Comparison of ENCODE assay signal across 1 cellular context in the genomic region with DNA sequence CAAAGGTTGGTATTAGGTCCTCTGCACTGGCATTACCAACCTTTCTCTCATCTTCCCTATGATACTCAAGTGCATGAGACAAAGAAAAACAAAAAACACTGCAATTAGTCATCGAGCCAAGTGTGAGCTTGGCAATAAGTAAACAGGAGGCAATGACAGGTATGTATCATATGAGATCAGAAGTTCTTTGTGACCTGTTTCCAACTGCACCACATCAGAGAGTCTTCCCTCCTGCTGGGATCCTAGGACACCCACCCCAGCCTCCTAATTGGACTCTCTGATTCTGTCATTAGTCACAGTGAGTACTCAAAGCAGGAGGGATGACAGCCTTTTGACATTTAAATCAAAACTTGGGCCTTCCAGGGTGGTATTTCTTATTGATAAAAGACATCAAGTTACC.
TF ChIP-seq lines count a peak whose summit lies in the region.

No MANE protein-coding gene starts in this region.

TF ChIP-seq in HepG2, 621 proteins besides CTCF, POLR2A, EP300 and RAD21:
- TF ChIP-seq RXRB (CRISPR knock-in tag; IDR thresholded peaks at IDR 0.05; ENCODE audit: borderline replicate concordance): no peak
- TF ChIP-seq TCF7 (IDR thresholded peaks at IDR 0.05; ENCODE audit: low read depth): 0 out of 2 replicates have a peak, but pooled peaks have one; percentile 30
- no peak for TF ChIP-seq ZNF343 (CRISPR knock-in tag; IDR thresholded peaks at IDR 0.05)
- TF ChIP-seq CREB1 (IDR thresholded peaks at IDR 0.05): 0 out of 2 replicates have a peak, but pooled peaks have one; percentile 16
- no peak for TF ChIP-seq CREB1 (CRISPR knock-in tag; IDR thresholded peaks at IDR 0.05)
- no peak for TF ChIP-seq ARID4A (CRISPR knock-in tag; IDR thresholded peaks at IDR 0.05; ENCODE audit: borderline replicate concordance)
- no peak for TF ChIP-seq ZNF512B (CRISPR knock-in tag; IDR thresholded peaks at IDR 0.05; ENCODE audit: borderline replicate concordance)
TF ChIP-seq in HepG2: peak in this region for 2.
